ENCODE assay signal across 8 cellular contexts in the genomic region with DNA sequence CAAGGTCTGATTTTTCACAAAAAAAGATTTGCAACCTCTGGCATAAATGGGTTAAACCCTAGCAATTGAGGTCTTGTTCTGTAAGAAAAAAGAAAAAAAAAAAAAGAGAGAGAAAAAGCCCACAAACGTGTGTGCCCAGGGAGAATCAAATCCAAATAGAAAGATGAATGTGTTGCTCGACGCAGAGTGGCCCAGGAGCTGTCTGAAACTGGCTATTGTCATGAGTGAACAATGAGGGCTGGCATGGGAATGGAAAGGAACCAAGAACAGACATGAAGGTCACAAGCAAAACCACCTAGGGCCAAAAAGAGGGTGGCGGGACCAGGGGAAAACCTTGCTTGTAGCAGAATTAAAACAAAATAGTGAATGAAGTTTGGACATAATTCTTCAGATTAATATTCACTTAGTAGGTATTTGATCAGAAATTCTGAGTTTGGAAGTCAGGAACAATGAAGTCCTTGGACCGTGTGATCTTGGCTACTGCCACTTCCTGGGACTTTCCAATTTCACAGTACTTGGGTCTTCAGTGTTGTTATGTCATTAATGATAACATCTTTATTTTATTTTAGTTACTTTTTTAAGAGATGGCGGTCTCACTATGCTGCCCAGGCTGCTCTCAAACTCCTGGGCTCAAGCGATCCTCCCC. TPM values are rescaled to one million over a fixed set of nuclear protein-coding genes. Genes with fewer than 3 reads are reported as not detected.
A peak's percentile ranks its signal among the peaks of the same experiment; 100 is the strongest.
DNase-seq lines count a peak whose midpoint lies in the region; ATAC-seq and TF ChIP-seq lines count a peak whose summit lies in the region.

No MANE protein-coding gene starts in this region.

- POLR2A ChIA-PET in activated CD4-positive, alpha-beta memory T cell treated with anti-CD3 and anti-CD28 coated beads for 36 hours (lab: Charles Lee), result interaction anchor here (2.6 kb wide), 1 partner anchor 13 kb away, joined by 45 read pairs; no protein-coding TSS in a partner anchor

- no peaks in the 10 kb centered on the region for H3K9me3 ChIP-seq in stomach

- H3K27me3 Mint-ChIP-seq in T-helper 1 cell treated with Interleukin-12 subunit alpha and Interleukin-12 subunit beta and Interleukin-4 antibody, amounts not matched to agents 30 μg/mL and 1 μg/mL, for 36 hours (ENCODE audit: low read depth), result no peaks in the 10 kb centered on the region
- peaks cover 2% of the 10 kb centered on the region for H3K27me3 Mint-ChIP-seq in activated CD4-positive, alpha-beta memory T cell treated with anti-CD3 and anti-CD28 coated beads for 36 hours
- peaks cover 5% of the 10 kb centered on the region for H3K27me3 Mint-ChIP-seq in glutamatergic neuron (ENCODE audit: unreplicated experiment)

- H3K4me1 Mint-ChIP-seq in T-helper 1 cell treated with Interleukin-12 subunit alpha and Interleukin-12 subunit beta and Interleukin-4 antibody, amounts not matched to agents 30 μg/mL and 1 μg/mL, for 36 hours (ENCODE audit: low read depth), result peaks cover 65% of the 10 kb centered on the region
- peaks cover 59% of the 10 kb centered on the region for H3K4me1 Mint-ChIP-seq in activated CD4-positive, alpha-beta memory T cell treated with anti-CD3 and anti-CD28 coated beads for 36 hours (ENCODE audit: low read depth)
- peaks cover 13% of the 10 kb centered on the region for H3K4me1 Mint-ChIP-seq in glutamatergic neuron (ENCODE audit: low read depth, unreplicated experiment)

- peak overlapping the region; percentile 99 for H3K4me3 Mint-ChIP-seq in T-helper 1 cell treated with Interleukin-12 subunit alpha and Interleukin-12 subunit beta and Interleukin-4 antibody, amounts not matched to agents 30 μg/mL and 1 μg/mL, for 36 hours
- peak overlapping the region; percentile 95 for H3K4me3 Mint-ChIP-seq in activated CD4-positive, alpha-beta memory T cell treated with anti-CD3 and anti-CD28 coated beads for 36 hours
- peak overlapping the region; percentile 20 for H3K4me3 Mint-ChIP-seq in glutamatergic neuron (ENCODE audit: unreplicated experiment)

- TF ChIP-seq CTCF in glutamatergic neuron (IDR thresholded peaks at IDR 0.05; ENCODE audit: partially characterized antibody, unreplicated experiment) (no peak), stomach (IDR thresholded peaks at IDR 0.05) (no peak)

- H3K27me3 ChIP-seq in stomach, result no peaks in the 10 kb centered on the region

- H3K36me3 Mint-ChIP-seq in T-helper 1 cell treated with Interleukin-12 subunit alpha and Interleukin-12 subunit beta and Interleukin-4 antibody, amounts not matched to agents 30 μg/mL and 1 μg/mL, for 36 hours (ENCODE audit: low read depth), result peaks cover 83% of the 10 kb centered on the region
- H3K36me3 Mint-ChIP-seq in activated CD4-positive, alpha-beta memory T cell treated with anti-CD3 and anti-CD28 coated beads for 36 hours, result peaks cover 90% of the 10 kb centered on the region
- peaks cover 4% of the 10 kb centered on the region for H3K36me3 Mint-ChIP-seq in glutamatergic neuron (ENCODE audit: unreplicated experiment)

- no peaks in the 10 kb centered on the region for H3K9me3 Mint-ChIP-seq in T-helper 1 cell treated with Interleukin-12 subunit alpha and Interleukin-12 subunit beta and Interleukin-4 antibody, amounts not matched to agents 30 μg/mL and 1 μg/mL, for 36 hours
- H3K9me3 Mint-ChIP-seq in activated CD4-positive, alpha-beta memory T cell treated with anti-CD3 and anti-CD28 coated beads for 36 hours, result no peaks in the 10 kb centered on the region
- peaks cover 4% of the 10 kb centered on the region for H3K9me3 Mint-ChIP-seq in glutamatergic neuron (ENCODE audit: unreplicated experiment)

- intact Hi-C loops in activated CD4-positive, alpha-beta memory T cell treated with anti-CD3 and anti-CD28 coated beads for 36 hours (cut with micrococcal nuclease), result loop anchor here (5.0 to 10.0 kb wide), 4 partner anchors 273 to 913 kb away; a partner anchor contains a TSS
- intact Hi-C loops in stomach (cut with DNase I; ENCODE audit: low total_unique reads), result no loop called here

- peaks cover 42 to 55% (median 49%) of the 10 kb centered on the region in 4 donors for H3K36me3 ChIP-seq in stomach

- H3K27ac Mint-ChIP-seq in T-helper 1 cell treated with Interleukin-12 subunit alpha and Interleukin-12 subunit beta and Interleukin-4 antibody, amounts not matched to agents 30 μg/mL and 1 μg/mL, for 36 hours, result peak overlapping the region; percentile 98
- peak overlapping the region; percentile 98 for H3K27ac Mint-ChIP-seq in activated CD4-positive, alpha-beta memory T cell treated with anti-CD3 and anti-CD28 coated beads for 36 hours
- H3K27ac Mint-ChIP-seq in glutamatergic neuron (ENCODE audit: unreplicated experiment), result no peak overlapping the region

- no peak for TF ChIP-seq POLR2A in stomach (IDR thresholded peaks at IDR 0.05)

- H3K4me1 ChIP-seq in stomach, result peaks cover 57 to 86% (median 68%) of the 10 kb centered on the region in 4 donors

- 47 to 60% (median 53%) methylated on average over 7 of the region's 7 CpGs for WGBS in stomach, 5 donors

- H3K27ac ChIP-seq in stomach, result peak overlapping the region in 4 of 5 donors; percentile 26 to 100 (median 86)

- CTCF ChIA-PET in activated CD4-positive, alpha-beta memory T cell treated with anti-CD3 and anti-CD28 coated beads for 36 hours (lab: Charles Lee), result interaction anchor here (1.9 kb wide), 1 partner anchor 16 kb away, joined by 8 read pairs; no protein-coding TSS in a partner anchor

- no peak for TF ChIP-seq EP300 in stomach (IDR thresholded peaks at IDR 0.05)

- ATAC-seq in HG02981 (IDR thresholded peaks at IDR 0.05; ENCODE audit: unreplicated experiment), result no peak

- DNase-seq in T-helper 1 cell (no peak), glutamatergic neuron (no peak), stomach (no peak), NCI-H2196 (lab: John Stamatoyannopoulos, UW; ENCODE audit: unreplicated experiment) (no peak)
- DNase-seq in activated CD4-positive, alpha-beta memory T cell treated with anti-CD3 and anti-CD28 coated beads for 36 hours, result peak; percentile 37
- DNase-seq in stimulated activated naive CD4-positive, alpha-beta T cell treated with Interleukin-2 at 50 U/mL for 16 hours (lab: John Stamatoyannopoulos, UW), result no peak

- peak overlapping the region in 2 of 4 donors; percentile 79 to 91 for H3K4me3 ChIP-seq in stomach

RNA-seq across cellular contexts. Expression of a gene that starts 3.1 kb away (rescaled TPM):
- total RNA-seq in activated CD4-positive, alpha-beta memory T cell treated with anti-CD3 and anti-CD28 coated beads for 36 hours, result 1,000 to 10,000 TPM; 3,008 to 3,028 TPM
- total RNA-seq in glutamatergic neuron (ENCODE audit: unreplicated experiment) (357 TPM), stomach (100 to 1,000 TPM; 206 to 463 (median 362) TPM)
- polyA plus RNA-seq in stomach, result 100 to 1,000 TPM; 271 to 577 (median 338) TPM

RNA-seq across cellular contexts. Expression of a gene that starts 57.9 kb away (rescaled TPM):
- 10 to 100 TPM; 45.0 to 50.5 TPM for total RNA-seq in activated CD4-positive, alpha-beta memory T cell treated with anti-CD3 and anti-CD28 coated beads for 36 hours
- total RNA-seq in glutamatergic neuron (ENCODE audit: unreplicated experiment), result 252 TPM
- 100 to 1,000 TPM in 2 of 5 donors, 10 to 100 TPM in 3; 75.0 to 198 (median 99.2) TPM for total RNA-seq in stomach
- 10 to 100 TPM; 15.6 to 21.6 (median 18.0) TPM for polyA plus RNA-seq in stomach

Comparison
In these comparisons a context has a peak if more than half of its experiments do, and no peak if none do; other contexts are left out.
1. H3K4me3 Mint-ChIP-seq: peak in every context shown above with its lines; median percentile 99 in T-helper 1 cell treated with Interleukin-12 subunit alpha and Interleukin-12 subunit beta and Interleukin-4 antibody, amounts not matched to agents 30 μg/mL and 1 μg/mL, for 36 hours; 95 in activated CD4-positive, alpha-beta memory T cell treated with anti-CD3 and anti-CD28 coated beads for 36 hours; 20 in glutamatergic neuron.